ENCODE assay signal across 1 cellular context in the genomic region with DNA sequence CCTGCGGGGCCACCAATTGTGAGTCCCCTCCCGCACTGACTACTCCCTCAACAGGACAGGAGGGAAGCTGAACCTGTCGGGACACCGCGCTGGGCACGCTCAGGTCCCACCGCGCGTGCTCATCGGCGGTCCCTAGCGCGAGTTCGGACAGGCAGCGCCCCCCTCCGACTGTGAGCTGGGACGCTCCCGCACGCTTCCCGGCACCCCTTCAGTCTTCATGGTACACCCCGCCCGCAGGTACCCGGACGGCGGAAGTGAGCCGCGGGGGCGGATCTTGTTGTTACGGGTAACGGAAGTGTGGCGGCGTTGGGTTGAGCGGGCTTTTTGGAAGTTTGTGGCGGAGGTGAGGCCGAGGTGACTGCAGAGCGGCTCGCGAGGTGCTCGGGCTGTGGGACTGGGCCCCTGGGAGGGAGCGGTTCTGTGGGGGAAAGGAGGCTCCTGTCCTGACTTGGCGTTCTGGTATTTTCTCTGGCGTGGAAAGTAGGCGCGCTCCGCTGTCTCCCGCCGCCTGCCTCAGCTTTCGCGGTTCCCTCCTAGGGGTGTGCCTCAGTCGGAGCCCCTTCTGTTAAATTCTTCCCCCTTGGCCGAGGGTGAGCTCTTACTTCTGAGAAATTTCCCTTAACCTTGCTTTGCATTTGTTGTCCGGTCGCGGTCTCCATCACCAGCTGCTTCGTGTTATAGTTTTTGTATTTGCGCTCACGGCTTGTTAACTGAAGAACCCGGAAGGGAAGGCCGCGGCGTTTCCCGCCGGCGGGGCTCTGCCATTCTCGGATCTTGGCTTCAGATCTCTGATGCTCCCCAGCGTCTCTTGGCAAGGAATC.
TF ChIP-seq lines count a peak whose summit lies in the region.

A gene (plus strand): TSS at position 289 of the 821 bp plus-strand sequence. CDS start 3,669 bp downstream, outside the sequence.

TF ChIP-seq in A549, 52 proteins besides CTCF, POLR2A, EP300 and RAD21 (continued from another document):
- TF ChIP-seq, protein P1, sequence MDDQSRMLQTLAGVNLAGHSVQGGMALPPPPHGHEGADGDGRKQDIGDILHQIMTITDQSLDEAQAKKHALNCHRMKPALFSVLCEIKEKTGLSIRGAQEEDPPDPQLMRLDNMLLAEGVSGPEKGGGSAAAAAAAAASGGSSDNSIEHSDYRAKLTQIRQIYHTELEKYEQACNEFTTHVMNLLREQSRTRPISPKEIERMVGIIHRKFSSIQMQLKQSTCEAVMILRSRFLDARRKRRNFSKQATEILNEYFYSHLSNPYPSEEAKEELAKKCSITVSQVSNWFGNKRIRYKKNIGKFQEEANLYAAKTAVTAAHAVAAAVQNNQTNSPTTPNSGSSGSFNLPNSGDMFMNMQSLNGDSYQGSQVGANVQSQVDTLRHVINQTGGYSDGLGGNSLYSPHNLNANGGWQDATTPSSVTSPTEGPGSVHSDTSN (IDR thresholded peaks at IDR 0.05), result no peak
